ENCODE assay signal across 7 cellular contexts in genomic region chr7:151013356-151013727, GRCh38. TPM values are rescaled to one million over a fixed set of nuclear protein-coding genes. Genes with fewer than 3 reads are reported as not detected.
A peak's percentile ranks its signal among the peaks of the same experiment; 100 is the strongest.
DNase-seq lines count a peak whose midpoint lies in the region; ATAC-seq and TF ChIP-seq lines count a peak whose summit lies in the region.
"Had no signal": no experiment of that assay in that cellular context is flagged by ENCODE, and none has a peak within 500 bp of the region (broad histone marks: within the 10 kb centered on the region; RNA-seq: fewer than 3 reads in every experiment).

No MANE protein-coding gene starts in this region.

- H3K4me3 ChIP-seq in GM06990 (replicated peaks; ENCODE audit: low read depth, low read length): peak overlapping the region; percentile 63
- peak overlapping the region in 1 of 2 donors; percentile 33 for H3K4me3 ChIP-seq in neuronal stem cell (ENCODE audit: low read length in 2 of 2)

- H3K27ac Mint-ChIP-seq in activated naive CD8-positive, alpha-beta T cell treated with anti-CD3 and anti-CD28 coated beads, Interleukin-2, amount 50 U/mL, for 24 hours: peak overlapping the region; percentile 88

- H3K4me3 Mint-ChIP-seq in activated naive CD8-positive, alpha-beta T cell treated with anti-CD3 and anti-CD28 coated beads, Interleukin-2, amount 50 U/mL, for 24 hours: peak overlapping the region; percentile 78

- H3K36me3 ChIP-seq in GM06990 (ENCODE audit: control insufficient read depth, insufficient read depth, low read length) (no peaks in the 10 kb centered on the region), neuronal stem cell (replicated peaks in 1 of 2; ENCODE audit: control insufficient read depth in 2 of 2, insufficient read depth in 2 of 2, low read length in 2 of 2) (peaks cover 0 to 5% of the 10 kb centered on the region in 2 donors)

- no CpG with 5 or more reads among the region's 25 CpGs for WGBS in neuronal stem cell (ENCODE audit: extremely low coverage in 2 of 2, insufficient read length in 2 of 2, insufficient replicate concordance in 1 of 2), 2 donors

- H2BK12ac ChIP-seq in neuronal stem cell (ENCODE audit: low read length): no peak overlapping the region

- H3K79me1 ChIP-seq in neuronal stem cell (ENCODE audit: low read depth, low read length): peaks cover 2% of the 10 kb centered on the region

- peak; percentile 6 for ATAC-seq in activated naive CD8-positive, alpha-beta T cell treated with anti-CD3 and anti-CD28 coated beads, Interleukin-2, amount 50 U/mL, for 24 hours

- no peak for TF ChIP-seq CTCF in GM06990 (IDR thresholded peaks at IDR 0.05; ENCODE audit: insufficient read depth, low read length, poor library complexity, severe bottlenecking)
- no peak for TF ChIP-seq CTCF in GM20000 (IDR thresholded peaks at IDR 0.05; ENCODE audit: extremely low read depth, missing control alignments)

- H3K27ac ChIP-seq in neuronal stem cell (replicated peaks; ENCODE audit: low read length): peak overlapping the region; percentile 47

- peak overlapping the region; percentile 21 for H2AFZ ChIP-seq in neuronal stem cell (ENCODE audit: low read length)

- peak overlapping the region; percentile 12 for H3K9ac ChIP-seq in neuronal stem cell (ENCODE audit: low read depth, low read length, poor library complexity)

- H3K23ac ChIP-seq in neuronal stem cell (ENCODE audit: low read depth, low read length, poor library complexity): peak overlapping the region; percentile 82

- peaks cover 10% of the 10 kb centered on the region for H3K36me3 Mint-ChIP-seq in activated naive CD8-positive, alpha-beta T cell treated with anti-CD3 and anti-CD28 coated beads, Interleukin-2, amount 50 U/mL, for 24 hours (ENCODE audit: low read depth)

- H3K4ac ChIP-seq in neuronal stem cell (ENCODE audit: low read length): no peak overlapping the region

- peak overlapping the region; percentile 52 for H3K4me2 ChIP-seq in neuronal stem cell (ENCODE audit: insufficient read depth, low read length, poor library complexity, severe bottlenecking)

- no peak overlapping the region for H3K14ac ChIP-seq in neuronal stem cell (ENCODE audit: low read length)

- peak overlapping the region; percentile 93 for H2AK5ac ChIP-seq in neuronal stem cell (ENCODE audit: low read depth, low read length)

- peak overlapping the region; percentile 77 for H2BK5ac ChIP-seq in neuronal stem cell (ENCODE audit: low read length)

- H3K9me3 Mint-ChIP-seq in activated naive CD8-positive, alpha-beta T cell treated with anti-CD3 and anti-CD28 coated beads, Interleukin-2, amount 50 U/mL, for 24 hours: no peaks in the 10 kb centered on the region

- peak overlapping the region; percentile 95 for H3K18ac ChIP-seq in neuronal stem cell (ENCODE audit: low read length)

- peak overlapping the region; percentile 95 for H2BK15ac ChIP-seq in neuronal stem cell (ENCODE audit: low read length)

- DNase-seq in GM06990 (ENCODE audit: extremely low read depth, insufficient read length): no peak
- no peak for DNase-seq in activated naive CD8-positive, alpha-beta T cell treated with anti-CD3 and anti-CD28 coated beads, Interleukin-2, amount 50 U/mL, for 24 hours
- no peak for DNase-seq in neuronal stem cell (ENCODE audit: low spot score)
- no peak for DNase-seq in NCI-H187 (lab: John Stamatoyannopoulos, UW)
- DNase-seq in inferior parietal cortex (ENCODE audit: extremely low spot score): no peak
- no peak for DNase-seq in GM20000 (ENCODE audit: low spot score)
- DNase-seq: NCI-H446 treated with DMSO at 0.1 percent for 48 hours had no signal

- peaks cover 70% of the 10 kb centered on the region for H3K4me1 Mint-ChIP-seq in activated naive CD8-positive, alpha-beta T cell treated with anti-CD3 and anti-CD28 coated beads, Interleukin-2, amount 50 U/mL, for 24 hours

- H3K27me3 ChIP-seq in GM06990 (replicated peaks; ENCODE audit: control insufficient read depth, insufficient read depth, low read length) (no peaks in the 10 kb centered on the region; the same call in 1 of the 2 replicates), neuronal stem cell (ENCODE audit: control insufficient read depth in 3 of 3, insufficient read depth in 3 of 3, low read depth in 1 of 3, low read length in 3 of 3) (peaks cover 0 to 8% (median 0%) of the 10 kb centered on the region in 3 experiments)

- peaks cover 4% of the 10 kb centered on the region for H3K27me3 Mint-ChIP-seq in activated naive CD8-positive, alpha-beta T cell treated with anti-CD3 and anti-CD28 coated beads, Interleukin-2, amount 50 U/mL, for 24 hours

- no peaks in the 10 kb centered on the region for H3K9me3 ChIP-seq in neuronal stem cell (replicated peaks in 1 of 2; ENCODE audit: control insufficient read depth in 2 of 2, insufficient read depth in 1 of 2, low read depth in 1 of 2, low read length in 2 of 2)

- H4K91ac ChIP-seq in neuronal stem cell (ENCODE audit: low read depth, low read length, poor library complexity): peak overlapping the region; percentile 64

- peaks cover 25 to 40% of the 10 kb centered on the region in 2 donors for H3K4me1 ChIP-seq in neuronal stem cell (ENCODE audit: control insufficient read depth in 2 of 2, insufficient read depth in 1 of 2, low read depth in 1 of 2, low read length in 2 of 2)

- peak overlapping the region; percentile 67 for H2BK120ac ChIP-seq in neuronal stem cell (ENCODE audit: low read depth, low read length)

- no peak overlapping the region for H4K8ac ChIP-seq in neuronal stem cell (ENCODE audit: low read depth, low read length)

RNA-seq across cellular contexts. Expression of gene ATG9B, which starts 11.0 kb away (rescaled TPM):
- polyA plus RNA-seq in neuronal stem cell (2013, experiment 1 of 2): 6.3 TPM
- 5.0 TPM for polyA plus RNA-seq in neuronal stem cell (2013, experiment 2 of 2)

RNA-seq across cellular contexts. Expression of gene ABCB8, which starts 14.9 kb away (rescaled TPM):
- polyA plus RNA-seq in neuronal stem cell (2013, experiment 1 of 2): 8.6 TPM
- 8.5 TPM for polyA plus RNA-seq in neuronal stem cell (2013, experiment 2 of 2)

RNA-seq across cellular contexts. Expression of gene NOS3, which starts 22.5 kb away (rescaled TPM):
- polyA plus RNA-seq in neuronal stem cell (2013, experiment 1 of 2): 5.4 TPM
- 5.6 TPM for polyA plus RNA-seq in neuronal stem cell (2013, experiment 2 of 2)

RNA-seq across cellular contexts. Expression of gene ASIC3, which starts 35.0 kb away (rescaled TPM):
- polyA plus RNA-seq in neuronal stem cell (2013, experiment 1 of 2): 5.1 TPM
- 4.6 TPM for polyA plus RNA-seq in neuronal stem cell (2013, experiment 2 of 2)

RNA-seq across cellular contexts. Expression of gene KCNH2, which starts 35.2 kb away (rescaled TPM):
- polyA plus RNA-seq in neuronal stem cell (2013, experiment 1 of 2): 9.1 TPM
- 9.1 TPM for polyA plus RNA-seq in neuronal stem cell (2013, experiment 2 of 2)
